In the genomic region with DNA sequence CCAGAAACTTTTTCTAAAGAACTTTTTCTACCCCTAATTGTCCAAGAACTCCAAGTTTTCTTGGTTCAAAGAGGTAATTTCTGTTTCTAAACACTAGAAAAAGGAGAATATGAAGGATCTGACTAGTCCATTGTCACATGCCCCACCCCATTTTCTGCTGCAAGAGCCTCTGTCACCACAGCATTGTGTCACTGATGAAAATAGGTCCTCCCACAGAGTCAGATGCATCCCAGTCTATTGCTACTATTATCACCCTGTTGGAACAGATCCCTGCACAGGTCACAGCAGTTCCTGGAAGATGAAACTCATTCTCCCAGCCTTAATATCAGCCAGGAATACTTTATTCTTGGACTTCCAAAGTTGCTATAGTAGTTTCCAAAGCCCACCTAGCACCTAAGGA, we compare ENCODE assay signal across 20 cellular contexts. TPM values are rescaled to one million over a fixed set of nuclear protein-coding genes. Genes with fewer than 3 reads are reported as not detected.
A peak's percentile ranks its signal among the peaks of the same experiment; 100 is the strongest.
DNase-seq lines count a peak whose midpoint lies in the region; ATAC-seq and TF ChIP-seq lines count a peak whose summit lies in the region.
"Had no signal": no experiment of that assay in that cellular context is flagged by ENCODE, and none has a peak within 500 bp of the region (broad histone marks: within the 10 kb centered on the region; RNA-seq: fewer than 3 reads in every experiment).

No MANE protein-coding gene starts in this region.

- no peaks in the 10 kb centered on the region for H3K4me1 ChIP-seq in right atrium auricular region
- H3K4me1 ChIP-seq: HAP-1, SJSA1 had no signal

- TF ChIP-seq CTCF in right atrium auricular region (IDR thresholded peaks at IDR 0.05) (no peak), lower leg skin (IDR thresholded peaks at IDR 0.05) (no peak), WERI-Rb-1 (IDR thresholded peaks at IDR 0.05; ENCODE audit: low read depth, low read length) (no peak)

- no peaks in the 10 kb centered on the region for H3K27me3 ChIP-seq in right atrium auricular region
- peaks cover 29% of the 10 kb centered on the region for H3K27me3 ChIP-seq in WERI-Rb-1 (ENCODE audit: insufficient read depth, low read depth, severe bottlenecking)

- ATAC-seq in Right ventricle myocardium superior (ENCODE audit: poor library complexity) (peak; percentile 95), left cardiac atrium (peak; percentile 86 to 90), GM21723 (IDR thresholded peaks at IDR 0.05; ENCODE audit: unreplicated experiment) (no peak)
- ATAC-seq: HepG2 had no signal

- no peak for DNase-seq in Right ventricle myocardium superior
- no peak for DNase-seq in right atrium auricular region (ENCODE audit: low spot score)
- DNase-seq in left cardiac atrium: peak; percentile 17
- DNase-seq in NCI-H1694 (lab: John Stamatoyannopoulos, UW): no peak
- DNase-seq in lower leg skin (ENCODE audit: low spot score in 2 of 2): no peak
- no peak for DNase-seq in WERI-Rb-1
- DNase-seq: C1 segment of cervical spinal cord, Kasumi-1, MV-4-11, NCI-H1417 treated with DMSO at 0.1 percent for 48 hours, NCI-H2081, NCI-H524, SW 1271 had no signal

- no peak overlapping the region for H3K4me3 ChIP-seq in right atrium auricular region
- no peak overlapping the region for H3K4me3 ChIP-seq in lower leg skin (ENCODE audit: low read depth, poor library complexity, severe bottlenecking)
- no peak overlapping the region for H3K4me3 ChIP-seq in WERI-Rb-1 (ENCODE audit: low read depth, low read length)
- H3K4me3 ChIP-seq: HAP-1, SJSA1 had no signal

- no peak overlapping the region for H3K27ac ChIP-seq in right atrium auricular region
- peak overlapping the region; percentile 61 for H3K27ac ChIP-seq in KOPT-K1 (ENCODE audit: low read depth, low read length, poor library complexity, severe bottlenecking)
- H3K27ac ChIP-seq in WERI-Rb-1: no peak overlapping the region
- H3K27ac ChIP-seq: SJSA1 had no signal

- H3K9me3 ChIP-seq in right atrium auricular region (no peaks in the 10 kb centered on the region), KOPT-K1 (ENCODE audit: insufficient read depth, low read length, poor library complexity, severe bottlenecking) (no peaks in the 10 kb centered on the region), WERI-Rb-1 (ENCODE audit: severe bottlenecking) (no peaks in the 10 kb centered on the region)
- H3K9me3 ChIP-seq: HAP-1, SJSA1 had no signal

- intact Hi-C loops in Right ventricle myocardium superior (cut with DNase I): no loop called here
- intact Hi-C loops in left cardiac atrium (cut with DNase I): no loop called here
- intact Hi-C loops in lower leg skin (cut with DNase I; ENCODE audit: low total_unique reads): no loop called here

- no peaks in the 10 kb centered on the region for H3K36me3 ChIP-seq in right atrium auricular region
- H3K36me3 ChIP-seq in KOPT-K1 (ENCODE audit: insufficient read depth, low read length): no peaks in the 10 kb centered on the region
- H3K36me3 ChIP-seq in WERI-Rb-1: no peaks in the 10 kb centered on the region
- H3K36me3 ChIP-seq: HAP-1, SJSA1 had no signal

- TF ChIP-seq POLR2A in lower leg skin (IDR thresholded peaks at IDR 0.05): no peak

RNA-seq across cellular contexts. Expression of gene CFTR, which starts 7.5 kb away (rescaled TPM):
- total RNA-seq in Right ventricle myocardium superior: 0.86 TPM
- total RNA-seq in right atrium auricular region: 1 to 10 TPM in 1 of 2 donors, under 1 TPM in 1; 0.67 to 1.3 TPM
- under 1 TPM; 0.37 to 0.68 TPM for total RNA-seq in left cardiac atrium
- total RNA-seq in lower leg skin: 10 to 100 TPM in 1 of 4 donors, 1 to 10 TPM in 2, under 1 TPM in 1; 0.80 to 11.7 (median 5.0) TPM
- total RNA-seq: A172, HepG2, RPMI7951 had no signal

RNA-seq across cellular contexts. Expression of gene ASZ1, which starts 45.0 kb away (rescaled TPM):
- not detected for total RNA-seq in Right ventricle myocardium superior
- total RNA-seq in right atrium auricular region: not detected
- not detected for total RNA-seq in left cardiac atrium
- total RNA-seq in lower leg skin: not detected
- total RNA-seq: A172, HepG2, RPMI7951, SJSA1 had no signal
